Comparison of ENCODE assay signal across 1 cellular context in genomic region chr14:64504897-64505771, GRCh38.
A peak's percentile ranks its signal among the peaks of the same experiment; 100 is the strongest.
TF ChIP-seq lines count a peak whose summit lies in the region.

No MANE protein-coding gene starts in this region.

TF ChIP-seq in GM12878, 131 proteins besides CTCF, POLR2A, EP300 and RAD21 (continued from another document):
- no peak for TF ChIP-seq ZBTB11 (CRISPR knock-in tag; IDR thresholded peaks at IDR 0.05)
- no peak for TF ChIP-seq NFYA (IDR thresholded peaks at IDR 0.05; ENCODE audit: borderline replicate concordance, low read depth, low read length)
- TF ChIP-seq POU2F2 (IDR thresholded peaks at IDR 0.05; ENCODE audit: borderline replicate concordance, low read depth, low read length): 0 out of 3 replicates have a peak, but pooled peaks have one; percentile 5
- TF ChIP-seq SMAD1 (IDR thresholded peaks at IDR 0.05; ENCODE audit: low read depth, partially characterized antibody): no peak
- TF ChIP-seq MYB (IDR thresholded peaks at IDR 0.05; ENCODE audit: borderline replicate concordance, low read depth, low read length): no peak
- TF ChIP-seq BMI1 (IDR thresholded peaks at IDR 0.05; ENCODE audit: borderline replicate concordance): no peak
- TF ChIP-seq YY1 (IDR thresholded peaks at IDR 0.05; ENCODE audit: low read depth, low read length): no peak
- TF ChIP-seq, protein P1, sequence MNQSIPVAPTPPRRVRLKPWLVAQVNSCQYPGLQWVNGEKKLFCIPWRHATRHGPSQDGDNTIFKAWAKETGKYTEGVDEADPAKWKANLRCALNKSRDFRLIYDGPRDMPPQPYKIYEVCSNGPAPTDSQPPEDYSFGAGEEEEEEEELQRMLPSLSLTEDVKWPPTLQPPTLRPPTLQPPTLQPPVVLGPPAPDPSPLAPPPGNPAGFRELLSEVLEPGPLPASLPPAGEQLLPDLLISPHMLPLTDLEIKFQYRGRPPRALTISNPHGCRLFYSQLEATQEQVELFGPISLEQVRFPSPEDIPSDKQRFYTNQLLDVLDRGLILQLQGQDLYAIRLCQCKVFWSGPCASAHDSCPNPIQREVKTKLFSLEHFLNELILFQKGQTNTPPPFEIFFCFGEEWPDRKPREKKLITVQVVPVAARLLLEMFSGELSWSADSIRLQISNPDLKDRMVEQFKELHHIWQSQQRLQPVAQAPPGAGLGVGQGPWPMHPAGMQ (IDR thresholded peaks at IDR 0.05; ENCODE audit: borderline replicate concordance): no peak
- peak; percentile 53 for TF ChIP-seq MXI1 (IDR thresholded peaks at IDR 0.05; ENCODE audit: low read depth, low read length)
- TF ChIP-seq CREM (IDR thresholded peaks at IDR 0.05; ENCODE audit: low read depth): no peak
- no peak for TF ChIP-seq FOXK2 (IDR thresholded peaks at IDR 0.05)
- TF ChIP-seq, protein P2, sequence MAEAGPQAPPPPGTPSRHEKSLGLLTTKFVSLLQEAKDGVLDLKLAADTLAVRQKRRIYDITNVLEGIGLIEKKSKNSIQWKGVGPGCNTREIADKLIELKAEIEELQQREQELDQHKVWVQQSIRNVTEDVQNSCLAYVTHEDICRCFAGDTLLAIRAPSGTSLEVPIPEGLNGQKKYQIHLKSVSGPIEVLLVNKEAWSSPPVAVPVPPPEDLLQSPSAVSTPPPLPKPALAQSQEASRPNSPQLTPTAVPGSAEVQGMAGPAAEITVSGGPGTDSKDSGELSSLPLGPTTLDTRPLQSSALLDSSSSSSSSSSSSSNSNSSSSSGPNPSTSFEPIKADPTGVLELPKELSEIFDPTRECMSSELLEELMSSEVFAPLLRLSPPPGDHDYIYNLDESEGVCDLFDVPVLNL (IDR thresholded peaks at IDR 0.05; ENCODE audit: low read depth, low read length): 0 out of 2 replicates have a peak, but pooled peaks have one; percentile 47
- no peak for TF ChIP-seq SMAD5 (IDR thresholded peaks at IDR 0.05; ENCODE audit: low read depth)
- peak; percentile 83 for TF ChIP-seq DPF2 (IDR thresholded peaks at IDR 0.05)
- peak; percentile 51; the same call in 1 of the 2 replicates for TF ChIP-seq CBFB (IDR thresholded peaks at IDR 0.05; ENCODE audit: low read depth)
- 0 out of 2 replicates have a peak, but pooled peaks have one; percentile 37 for TF ChIP-seq TAF1 (IDR thresholded peaks at IDR 0.05; ENCODE audit: borderline replicate concordance, low read depth, low read length)
- TF ChIP-seq PML (IDR thresholded peaks at IDR 0.05; ENCODE audit: low read length): 0 out of 2 replicates have a peak, but pooled peaks have one; percentile 20
- peak; percentile 71; the same call in 1 of the 2 replicates for TF ChIP-seq RB1 (IDR thresholded peaks at IDR 0.05; ENCODE audit: borderline replicate concordance)
- no peak for TF ChIP-seq HDAC2 (IDR thresholded peaks at IDR 0.05)
- TF ChIP-seq SREBF1 (IDR thresholded peaks at IDR 0.05; ENCODE audit: low read length): no peak
